Comparison of ENCODE assay signal across 34 cellular contexts in genomic region chr18:13151656-13152055, GRCh38.
"Had no signal": no experiment of that assay in that cellular context is flagged by ENCODE, and none has a peak within 500 bp of the region (broad histone marks: within the 10 kb centered on the region; RNA-seq: fewer than 3 reads in every experiment).

No MANE protein-coding gene starts in this region.

- DNase-seq: Karpas-422, Kasumi-1, KG1, MG63, MM.1S, MV-4-11, NCI-H1048, NCI-H1092, NCI-H1092 treated with DMSO at 0.1 percent for 48 hours, NCI-H1105, NCI-H1105 treated with DMSO at 0.1 percent for 48 hours, NCI-H1417, NCI-H1417 treated with DMSO at 0.1 percent for 48 hours, NCI-H1436, NCI-H1436 treated with DMSO at 0.1 percent for 48 hours, NCI-H146, NCI-H1694, NCI-H1694 treated with DMSO at 0.1 percent for 48 hours, NCI-H187, NCI-H187 treated with DMSO at 0.1 percent for 48 hours, NCI-H1930, NCI-H2029, NCI-H2029 treated with DMSO at 0.1 percent for 48 hours, NCI-H2081, NCI-H2081 treated with DMSO at 0.1 percent for 48 hours, NCI-H2107, NCI-H2171, NCI-H2171 treated with DMSO at 0.1 percent for 48 hours, NCI-H2227 treated with DMSO at 0.1 percent for 48 hours, NCI-H226, NCI-H345, NCI-H446, NCI-H446 treated with DMSO at 0.1 percent for 48 hours, NCI-H510A had no signal
